In the genomic region with DNA sequence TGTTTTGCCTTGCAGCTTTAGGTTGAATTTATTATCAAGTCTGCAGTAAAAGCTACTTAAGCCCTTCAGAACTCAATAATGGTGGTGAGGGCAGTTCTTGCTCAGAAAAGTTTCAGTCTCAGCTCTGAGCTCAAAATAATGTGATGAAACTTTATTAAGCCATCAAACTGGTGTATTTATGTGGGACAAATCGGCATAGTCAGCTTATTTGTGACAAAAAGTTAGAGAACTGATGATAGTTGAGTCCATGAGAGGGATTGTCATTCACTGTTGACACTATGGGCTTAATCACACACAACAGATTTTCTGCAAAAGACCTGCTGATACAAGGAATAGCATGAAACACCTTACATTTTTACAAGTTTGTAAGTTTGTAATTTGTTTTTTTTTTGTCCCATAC, we compare ENCODE assay signal across 7 cellular contexts.
"Had no signal": no experiment of that assay in that cellular context is flagged by ENCODE, and none has a peak within 500 bp of the region (broad histone marks: within the 10 kb centered on the region; RNA-seq: fewer than 3 reads in every experiment).

No MANE protein-coding gene starts in this region.

- H3K27ac ChIP-seq: HL-60 had no signal

- FAIRE-seq: H1, H54 had no signal

- ATAC-seq: GM23338 had no signal

- H3K4me2 ChIP-seq: GM23338 had no signal

- H2AFZ ChIP-seq: GM23338 had no signal

- H3K4me3 ChIP-seq: GM23338 had no signal

- DNase-seq: H9, HCEC 1CT, KG1 had no signal
